28 cellular contexts compared by ENCODE assay signal in the genomic region with DNA sequence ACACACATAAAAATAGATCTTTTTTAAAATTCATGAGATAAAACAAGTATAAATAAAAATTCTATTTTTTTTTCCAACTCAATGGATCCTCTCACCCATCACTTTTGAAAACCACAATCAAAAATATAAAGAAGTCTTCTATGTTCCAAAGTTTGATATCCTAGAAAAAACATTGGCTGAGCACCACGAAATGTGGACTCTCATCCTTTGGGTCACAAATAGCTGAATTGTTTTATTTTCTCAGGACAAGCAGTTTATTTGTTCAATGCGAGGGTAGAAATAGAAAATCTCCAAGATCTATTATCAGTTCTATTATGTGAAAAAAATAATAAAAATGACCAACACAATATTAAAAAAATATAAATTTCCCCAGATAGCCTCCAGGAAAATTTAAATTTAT.
"Had no signal": no experiment of that assay in that cellular context is flagged by ENCODE, and none has a peak within 500 bp of the region (broad histone marks: within the 10 kb centered on the region; RNA-seq: fewer than 3 reads in every experiment).

No MANE protein-coding gene starts in this region.

- H3K27ac ChIP-seq: neural progenitor cell, ovary, parathyroid adenoma, psoas muscle, skin epidermis, spleen, suprapubic skin, testis, tibial artery, transverse colon, upper lobe of right lung, uterus had no signal

- DNase-seq: natural killer cell; occipital lobe; ovary; posterior cingulate gyrus; psoas muscle; right cardiac atrium; spleen; stimulated activated CD4-positive, alpha-beta T cell treated with anti-CD3 and anti-CD28 coated beads, Interleukin-12 subunit alpha, Interleukin-12 subunit beta, amount 100 ng/mL, for 4 hours; stimulated activated CD4-positive, alpha-beta T cell treated with anti-CD3 and anti-CD28 coated beads, Interleukin-1b, Interleukin-23, amount 100 ng/mL, for 48 hours; stimulated activated CD4-positive, alpha-beta T cell treated with anti-CD3 and anti-CD28 coated beads, Interleukin-4, amount 100 ng/mL, for 1 hour; stimulated activated CD4-positive, alpha-beta T cell treated with anti-CD3 and anti-CD28 coated beads, Interleukin-4, amount 100 ng/mL, for 4 hours; stimulated activated CD8-positive, alpha-beta memory T cell treated with anti-CD3 and anti-CD28 coated beads, Interleukin-4, amount 100 ng/mL, for 48 hours; stimulated activated naive CD4-positive, alpha-beta T cell; stimulated activated naive CD8-positive, alpha-beta T cell treated with anti-CD3 and anti-CD28 coated beads, Interleukin-15, amount 100 ng/mL, for 72 hours; stimulated activated naive CD8-positive, alpha-beta T cell treated with anti-CD3 and anti-CD28 coated beads, Interleukin-15, Interleukin-2, amounts not matched to agents 100 U/mL and 50 U/mL, for 24 hours; substantia nigra; testis; tibial artery; transverse colon; upper lobe of right lung; uterus had no signal

- H3K4me3 ChIP-seq: neural progenitor cell, ovary, psoas muscle, skin epidermis, smooth muscle cell, spleen, suprapubic skin, testis, tibial artery, transverse colon, upper lobe of right lung, uterus had no signal

- H3K79me2 ChIP-seq: parathyroid adenoma had no signal

- H3K9me3 ChIP-seq: ovary, psoas muscle, spleen, suprapubic skin, testis, tibial artery, transverse colon, upper lobe of right lung, uterus had no signal

- H3K27me3 ChIP-seq: neural progenitor cell, ovary, spleen, suprapubic skin, testis, tibial artery, transverse colon, upper lobe of right lung, uterus had no signal

- H3K9ac ChIP-seq: neural progenitor cell, parathyroid adenoma had no signal

- H3K36me3 ChIP-seq: neural progenitor cell, ovary, spleen, suprapubic skin, tibial artery, transverse colon, upper lobe of right lung, uterus had no signal

- H3K4me2 ChIP-seq: neural progenitor cell, smooth muscle cell had no signal

- H3K4me1 ChIP-seq: parathyroid adenoma, psoas muscle, spleen, suprapubic skin, testis, tibial artery, transverse colon, upper lobe of right lung, uterus had no signal

- H2AFZ ChIP-seq: neural progenitor cell, parathyroid adenoma had no signal

- ATAC-seq: natural killer cell; psoas muscle; right cardiac atrium; sciatic nerve; stimulated activated memory B cell treated with anti-CD40 and anti-IgM and Interleukin-4, amounts not matched to agents 10 μg/mL and 1 μg/mL and 100 μg/mL, for 72 hours; stimulated activated naive CD8-positive, alpha-beta T cell treated with anti-CD3 and anti-CD28 coated beads, Interleukin-15, amount 100 ng/mL, for 72 hours; stimulated activated naive CD8-positive, alpha-beta T cell treated with anti-CD3 and anti-CD28 coated beads, Interleukin-15, Interleukin-2, amounts not matched to agents 100 U/mL and 50 U/mL, for 24 hours; upper lobe of right lung had no signal
